In genomic region chr16:30963925-30964511, GRCh38 we compare ENCODE assay signal across 40 cellular contexts.
"Had no signal": no experiment of that assay in that cellular context is flagged by ENCODE, and none has a peak within 500 bp of the region (broad histone marks: within the 10 kb centered on the region; RNA-seq: fewer than 3 reads in every experiment).

No MANE protein-coding gene starts in this region.

- H3K27me3 Mint-ChIP-seq: activated B cell treated with CpG ODN at 0.5 μM for 24 hours; activated CD4-positive, alpha-beta memory T cell treated with anti-CD3 and anti-CD28 coated beads for 36 hours; activated CD8-positive, alpha-beta memory T cell treated with anti-CD3 and anti-CD28 coated beads, Interleukin-2, amount 10 ng/mL, durations not matched to agents 7 days and 5 days; activated T-helper 17 cell treated with anti-CD3 and anti-CD28 coated beads, Interleukin-2, amount 50 U/mL, for 72 hours; T-cell had no signal

- H3K27me3 ChIP-seq: adrenal gland, body of pancreas, breast epithelium had no signal

- H3K4me3 ChIP-seq: adrenal gland, body of pancreas, breast epithelium, PC-9 had no signal

- ATAC-seq: activated CD8-positive, alpha-beta memory T cell treated with anti-CD3 and anti-CD28 coated beads, Interleukin-2, amount 10 ng/mL, durations not matched to agents 7 days and 5 days; activated naive CD4-positive, alpha-beta T cell treated with anti-CD3 and anti-CD28 coated beads, Interleukin-2, amount 50 U/mL, for 72 hours; activated T-cell treated with anti-CD3 and anti-CD28 coated beads, Interleukin-2, amount 50 U/mL, for 72 hours; activated T-helper 17 cell treated with anti-CD3 and anti-CD28 coated beads, Interleukin-2, amount 50 U/mL, for 72 hours; body of pancreas; Right ventricle myocardium inferior; SK-N-SH treated with all-trans-retinoic acid at 6 μM for 48 hours; T-cell had no signal

- H2AFZ ChIP-seq: PC-9 had no signal

- FAIRE-seq: astrocyte, RCC 7860 had no signal

- H3K27ac Mint-ChIP-seq: activated B cell treated with CpG ODN at 0.5 μM for 24 hours; activated CD4-positive, alpha-beta memory T cell treated with anti-CD3 and anti-CD28 coated beads for 36 hours; activated CD8-positive, alpha-beta memory T cell treated with anti-CD3 and anti-CD28 coated beads, Interleukin-2, amount 10 ng/mL, durations not matched to agents 7 days and 5 days; activated T-helper 17 cell treated with anti-CD3 and anti-CD28 coated beads, Interleukin-2, amount 50 U/mL, for 72 hours; T-cell had no signal

- DNase-seq: activated B cell treated with CpG ODN at 0.5 μM for 24 hours; activated CD4-positive, alpha-beta memory T cell treated with anti-CD3 and anti-CD28 coated beads for 36 hours; activated CD4-positive, alpha-beta T cell treated with anti-CD3 and anti-CD28 coated beads for 4 hours; activated CD4-positive, alpha-beta T cell treated with anti-CD3 and anti-CD28 coated beads, Interleukin-2, amount 50 U/mL, for 1 hour; activated CD4-positive, CD25-positive, alpha-beta regulatory T cell treated with anti-CD3 and anti-CD28 coated beads, Interleukin-2, amount 50 U/mL, for 72 hours; activated CD8-positive, alpha-beta memory T cell treated with anti-CD3 and anti-CD28 coated beads for 24 hours; activated CD8-positive, alpha-beta memory T cell treated with anti-CD3 and anti-CD28 coated beads, Interleukin-2, amount 10 ng/mL, durations not matched to agents 7 days and 5 days; activated CD8-positive, alpha-beta memory T cell treated with anti-CD3 and anti-CD28 coated beads, Interleukin-2, amount 50 U/mL, for 48 hours; activated effector memory CD4-positive, alpha-beta T cell treated with anti-CD3 and anti-CD28 coated beads, Interleukin-2, amount 50 U/mL, for 16 hours; activated naive CD4-positive, alpha-beta T cell; activated T-cell treated with anti-CD3 and anti-CD28 coated beads, Interleukin-2, amount 50 U/mL, for 1 hour; activated T-cell treated with anti-CD3 and anti-CD28 coated beads, Interleukin-2, amount 50 U/mL, for 72 hours; adrenal gland; body of pancreas; MM.1S; NCI-H1092 treated with DMSO at 0.1 percent for 48 hours; NCI-H1417; NCI-H146; NCI-H187; NCI-H2029 treated with DMSO at 0.1 percent for 48 hours; NCI-H2107; NCI-H2171; NCI-H510A; NCI-H526; NCI-H748 treated with DMSO at 0.1 percent for 48 hours; NK-92 treated with Interleukin-12 subunit alpha and Interleukin-12 subunit beta, amount 100 ng/mL, for 24 hours; SIG-M5; T-cell; T-helper 2 cell; T-helper 9 cell had no signal

- H3K9me3 Mint-ChIP-seq: activated B cell treated with CpG ODN at 0.5 μM for 24 hours; activated CD4-positive, alpha-beta memory T cell treated with anti-CD3 and anti-CD28 coated beads for 36 hours; activated naive CD4-positive, alpha-beta T cell treated with anti-CD3 and anti-CD28 coated beads, Interleukin-2, amount 50 U/mL, for 72 hours; activated T-cell treated with anti-CD3 and anti-CD28 coated beads, Interleukin-2, amount 50 U/mL, for 72 hours; activated T-helper 17 cell treated with anti-CD3 and anti-CD28 coated beads, Interleukin-2, amount 50 U/mL, for 72 hours; T-cell had no signal

- H3K4me2 ChIP-seq: PC-9 had no signal

- H3K4me3 Mint-ChIP-seq: activated B cell treated with CpG ODN at 0.5 μM for 24 hours; activated CD4-positive, alpha-beta memory T cell treated with anti-CD3 and anti-CD28 coated beads for 36 hours; activated CD8-positive, alpha-beta memory T cell treated with anti-CD3 and anti-CD28 coated beads, Interleukin-2, amount 10 ng/mL, durations not matched to agents 7 days and 5 days; activated T-cell treated with anti-CD3 and anti-CD28 coated beads, Interleukin-2, amount 50 U/mL, for 72 hours; activated T-helper 17 cell treated with anti-CD3 and anti-CD28 coated beads, Interleukin-2, amount 50 U/mL, for 72 hours; T-cell had no signal

- H3K27ac ChIP-seq: adrenal gland, body of pancreas, breast epithelium, PC-9, RWPE1, VCaP had no signal

- H3K9me3 ChIP-seq: adrenal gland, body of pancreas, breast epithelium had no signal
